Comparison of ENCODE assay signal across 8 cellular contexts in the genomic region with DNA sequence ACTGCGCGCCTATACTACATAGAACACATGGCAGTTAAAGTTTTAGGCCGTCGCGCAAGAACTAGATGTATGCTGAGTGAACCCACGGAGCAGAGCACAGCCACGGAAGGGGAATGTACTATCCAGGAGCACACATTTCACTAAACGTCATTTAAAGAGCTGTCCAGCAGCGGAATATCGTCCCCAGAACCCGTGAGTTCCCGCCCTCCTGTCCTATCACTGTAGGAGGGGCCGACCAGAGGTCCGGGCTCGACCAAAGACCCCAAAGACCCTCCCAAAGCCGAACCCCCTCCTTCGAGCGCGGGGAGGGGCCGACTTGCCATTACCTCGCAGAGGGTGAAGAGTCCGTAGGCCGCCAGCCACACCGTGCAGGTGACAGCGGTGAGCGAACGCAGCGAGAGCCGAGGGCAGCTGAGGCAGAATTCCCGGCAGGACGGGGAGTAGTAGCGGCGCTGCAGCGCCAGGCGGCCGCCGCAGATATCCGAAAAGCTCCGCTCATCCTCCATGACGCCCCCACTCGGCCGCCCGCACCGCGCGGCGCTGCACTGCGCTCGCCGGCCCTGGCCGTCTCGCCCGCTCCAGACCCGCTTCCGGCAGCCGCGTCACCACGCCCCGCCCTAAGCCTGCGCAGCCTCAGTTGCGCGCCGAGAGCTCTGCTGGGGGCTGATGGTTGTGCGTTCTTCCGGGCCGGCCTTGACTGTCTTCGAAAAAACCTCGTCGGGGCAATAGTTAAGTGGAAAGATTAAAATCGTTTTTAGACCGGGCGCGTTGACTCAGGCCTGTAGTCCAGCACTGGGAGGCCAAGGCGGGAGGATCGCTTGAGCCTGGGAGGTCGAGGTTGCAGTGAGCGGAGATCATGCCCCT. TPM values are rescaled to one million over a fixed set of nuclear protein-coding genes. Genes with fewer than 3 reads are reported as not detected.
DNase-seq lines count a peak whose midpoint lies in the region; ATAC-seq and TF ChIP-seq lines count a peak whose summit lies in the region.

A gene with protein sequence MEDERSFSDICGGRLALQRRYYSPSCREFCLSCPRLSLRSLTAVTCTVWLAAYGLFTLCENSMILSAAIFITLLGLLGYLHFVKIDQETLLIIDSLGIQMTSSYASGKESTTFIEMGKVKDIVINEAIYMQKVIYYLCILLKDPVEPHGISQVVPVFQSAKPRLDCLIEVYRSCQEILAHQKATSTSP (minus strand): TSS at position 571 of the 864 bp plus-strand sequence. CDS start 65 bp downstream, at position 506.

- peaks cover 34% of the 10 kb centered on the region for H3K4me1 Mint-ChIP-seq in activated CD4-positive, alpha-beta memory T cell treated with anti-CD3 and anti-CD28 coated beads for 36 hours (ENCODE audit: low read depth)

- peak; percentile 94 for TF ChIP-seq POLR2A in right lobe of liver (IDR thresholded peaks at IDR 0.05)

- peak; percentile 75 for ATAC-seq in HG03457 (IDR thresholded peaks at IDR 0.05; ENCODE audit: unreplicated experiment)
- ATAC-seq in right lobe of liver: peak; percentile 98

- H3K36me3 Mint-ChIP-seq in activated CD4-positive, alpha-beta memory T cell treated with anti-CD3 and anti-CD28 coated beads for 36 hours: peaks cover 5% of the 10 kb centered on the region

- peak within 1 kb of the TSS; percentile 83 to 97 (median 93) for H3K4me3 ChIP-seq in right lobe of liver

- intact Hi-C loops in activated CD4-positive, alpha-beta memory T cell treated with anti-CD3 and anti-CD28 coated beads for 36 hours (cut with micrococcal nuclease): loop anchor here (1.0 to 5.0 kb wide), 5 partner anchors 19 to 240 kb away; a partner anchor contains a TSS
- intact Hi-C loops in right lobe of liver (cut with DNase I): no loop called here

- H3K4me1 ChIP-seq in right lobe of liver: peaks cover 0 to 7% (median 2%) of the 10 kb centered on the region in 4 donors

- no peaks in the 10 kb centered on the region for H3K27me3 ChIP-seq in right lobe of liver

- H3K27ac Mint-ChIP-seq in activated CD4-positive, alpha-beta memory T cell treated with anti-CD3 and anti-CD28 coated beads for 36 hours: peak within 1 kb of the TSS; percentile 88

- H3K36me3 ChIP-seq in right lobe of liver: no peaks in the 10 kb centered on the region

- H3K27ac ChIP-seq in C4-2B: peak within 1 kb of the TSS; percentile 83
- peak within 1 kb of the TSS; percentile 82 to 95 (median 86) for H3K27ac ChIP-seq in right lobe of liver

- peak; percentile 85 for TF ChIP-seq CTCF in C4-2B (conservative IDR thresholded peaks at IDR 0.05)
- TF ChIP-seq CTCF in right lobe of liver (IDR thresholded peaks at IDR 0.05): peak; percentile 45 to 55 (median 50)

- no peaks in the 10 kb centered on the region for H3K9me3 ChIP-seq in right lobe of liver

- H3K4me3 Mint-ChIP-seq in activated CD4-positive, alpha-beta memory T cell treated with anti-CD3 and anti-CD28 coated beads for 36 hours: peak within 1 kb of the TSS; percentile 95

- no peaks in the 10 kb centered on the region for H3K9me3 Mint-ChIP-seq in activated CD4-positive, alpha-beta memory T cell treated with anti-CD3 and anti-CD28 coated beads for 36 hours

- peak; percentile 85 for DNase-seq in GM19240 (ENCODE audit: insufficient read length, low spot score)
- peak; percentile 70 for DNase-seq in NCI-H774 (lab: John Stamatoyannopoulos, UW)
- peak; percentile 96 for DNase-seq in activated CD4-positive, alpha-beta memory T cell treated with anti-CD3 and anti-CD28 coated beads for 36 hours
- peak; percentile 69 to 89 for DNase-seq in dermis microvascular lymphatic vessel endothelial cell (ENCODE audit: low read depth in 2 of 2)
- peak; percentile 92 to 93 (median 92) for DNase-seq in right lobe of liver
- peak; percentile 90 to 92 for DNase-seq in stimulated activated CD4-positive, alpha-beta T cell treated with anti-CD3 and anti-CD28 coated beads, Interleukin-4, amount 100 ng/mL, for 48 hours (ENCODE audit: low read depth in 2 of 2)

- 9% methylated on average over 19 of the region's 77 CpGs for WGBS in right lobe of liver (ENCODE audit: insufficient coverage, low coverage, low lambda C conversion rate, missing lambda C conversion rate)

- POLR2A ChIA-PET in activated CD4-positive, alpha-beta memory T cell treated with anti-CD3 and anti-CD28 coated beads for 36 hours (lab: Charles Lee): interaction anchor here (0.5 to 2.3 kb wide), 9 partner anchors 9 to 216 kb away, joined by 3 to 10 read pairs (median 6); a partner anchor contains a TSS

- CTCF ChIA-PET in activated CD4-positive, alpha-beta memory T cell treated with anti-CD3 and anti-CD28 coated beads for 36 hours (lab: Charles Lee): interaction anchor here (0.6 to 3.7 kb wide), 24 partner anchors 9 to 240 kb away, joined by 3 to 33 read pairs (median 5); a partner anchor contains a TSS

- no peaks in the 10 kb centered on the region for H3K27me3 Mint-ChIP-seq in activated CD4-positive, alpha-beta memory T cell treated with anti-CD3 and anti-CD28 coated beads for 36 hours

RNA-seq across cellular contexts. Expression of the gene that starts here (rescaled TPM):
- 10 to 100 TPM; 13.1 to 17.1 TPM for total RNA-seq in activated CD4-positive, alpha-beta memory T cell treated with anti-CD3 and anti-CD28 coated beads for 36 hours
- total RNA-seq in dermis microvascular lymphatic vessel endothelial cell (9.2 and 14.2 TPM in 2 replicates), right lobe of liver (10 to 100 TPM; 12.7 to 16.0 (median 13.8) TPM)

Comparison
In these comparisons a context has a peak if more than half of its experiments do, and no peak if none do; other contexts are left out.
1. Peak in every context shown above with its lines: DNase-seq, ATAC-seq, H3K4me3 ChIP-seq and H3K27ac ChIP-seq.